9 cellular contexts compared by ENCODE assay signal in genomic region chr15:90161946-90162345, GRCh38. TPM values are rescaled to one million over a fixed set of nuclear protein-coding genes. Genes with fewer than 3 reads are reported as not detected.
DNase-seq lines count a peak whose midpoint lies in the region; ATAC-seq and TF ChIP-seq lines count a peak whose summit lies in the region.
"Had no signal": no experiment of that assay in that cellular context is flagged by ENCODE, and none has a peak within 500 bp of the region (broad histone marks: within the 10 kb centered on the region; RNA-seq: fewer than 3 reads in every experiment).

No MANE protein-coding gene starts in this region.

- no peaks in the 10 kb centered on the region for H3K36me3 ChIP-seq in CD4-positive, CD25-positive, alpha-beta regulatory T cell (ENCODE audit: control insufficient read depth, insufficient read depth, low read length)

- DNase-seq in CD4-positive, CD25-positive, alpha-beta regulatory T cell, result no peak
- peak; percentile 84 for DNase-seq in epithelial cell of esophagus (ENCODE audit: low read depth)
- DNase-seq in effector CD4-positive, alpha-beta T cell, result no peak
- DNase-seq in SW480 (ENCODE audit: low spot score), result no peak
- no peak for DNase-seq in RKO (ENCODE audit: low spot score)
- DNase-seq in islet precursor cell, result no peak
- DNase-seq: AML-193 had no signal

- TF ChIP-seq CTCF in epithelial cell of esophagus (IDR thresholded peaks at IDR 0.05; ENCODE audit: insufficient read depth, low read depth, low read length, missing control alignments), result no peak

- H3K4me1 ChIP-seq in CD4-positive, CD25-positive, alpha-beta regulatory T cell (ENCODE audit: control insufficient read depth, insufficient read depth, low read length, poor library complexity, severe bottlenecking), result peaks cover 3% of the 10 kb centered on the region

- no peaks in the 10 kb centered on the region for H3K27me3 ChIP-seq in CD4-positive, CD25-positive, alpha-beta regulatory T cell (ENCODE audit: control insufficient read depth, insufficient read depth, low read length)

- no peaks in the 10 kb centered on the region for H3K36me3 Mint-ChIP-seq in CD4-positive, CD25-positive, alpha-beta regulatory T cell

- peaks cover 0 to 13% (median 7%) of the 10 kb centered on the region in 4 donors for H3K4me1 Mint-ChIP-seq in CD4-positive, CD25-positive, alpha-beta regulatory T cell

- peak overlapping the region in 2 of 3 donors; percentile 5 to 49 for H3K27ac Mint-ChIP-seq in CD4-positive, CD25-positive, alpha-beta regulatory T cell

- ATAC-seq in CD4-positive, CD25-positive, alpha-beta regulatory T cell (ENCODE audit: low read depth in 2 of 2), result no peak
- ATAC-seq in GM21515 (IDR thresholded peaks at IDR 0.05; ENCODE audit: unreplicated experiment) (peak; percentile 59), HG03520 (IDR thresholded peaks at IDR 0.05; ENCODE audit: unreplicated experiment) (peak; percentile 71)

- H3K27me3 Mint-ChIP-seq in CD4-positive, CD25-positive, alpha-beta regulatory T cell, result peaks cover 16% of the 10 kb centered on the region

- no peak overlapping the region for H3K4me3 Mint-ChIP-seq in CD4-positive, CD25-positive, alpha-beta regulatory T cell

- no peaks in the 10 kb centered on the region for H3K9me3 ChIP-seq in CD4-positive, CD25-positive, alpha-beta regulatory T cell (ENCODE audit: control insufficient read depth in 2 of 2, low read length in 2 of 2)

- no peaks in the 10 kb centered on the region for H3K9me3 Mint-ChIP-seq in CD4-positive, CD25-positive, alpha-beta regulatory T cell

- H3K27ac ChIP-seq in CD4-positive, CD25-positive, alpha-beta regulatory T cell (ENCODE audit: insufficient read depth, low read length, poor library complexity, severe bottlenecking), result no peak overlapping the region

- H3K4me3 ChIP-seq in CD4-positive, CD25-positive, alpha-beta regulatory T cell (ENCODE audit: low read depth, low read length), result no peak overlapping the region
- no peak overlapping the region for H3K4me3 ChIP-seq in epithelial cell of esophagus (ENCODE audit: low read length)

RNA-seq across cellular contexts. Expression of gene SEMA4B, which starts 39.2 kb away (rescaled TPM):
- total RNA-seq in CD4-positive, CD25-positive, alpha-beta regulatory T cell, result 20.2 TPM
- 1 to 10 TPM; 5.1 to 7.3 (median 6.8) TPM for polyA plus RNA-seq in CD4-positive, CD25-positive, alpha-beta regulatory T cell

RNA-seq across cellular contexts. Expression of gene IDH2, which starts 59.7 kb away (rescaled TPM):
- total RNA-seq in CD4-positive, CD25-positive, alpha-beta regulatory T cell, result 60.8 TPM
- 100 to 1,000 TPM in 2 of 4 donors, 10 to 100 TPM in 2; 88.4 to 123 (median 97.1) TPM for polyA plus RNA-seq in CD4-positive, CD25-positive, alpha-beta regulatory T cell

Comparison
In these comparisons a context has a peak if more than half of its experiments do, and no peak if none do; other contexts are left out.
1. ATAC-seq: peak in GM21515 (single experiment) and HG03520 (single experiment); none in CD4-positive, CD25-positive, alpha-beta regulatory T cell (0 of 2).